ENCODE assay signal across 19 cellular contexts in genomic region chr22:32605576-32605975, GRCh38.
"Had no signal": no experiment of that assay in that cellular context is flagged by ENCODE, and none has a peak within 500 bp of the region (broad histone marks: within the 10 kb centered on the region; RNA-seq: fewer than 3 reads in every experiment).

No MANE protein-coding gene starts in this region.

- H3K4me1 ChIP-seq: right lobe of liver had no signal

- H3K27me3 ChIP-seq: cardiac muscle cell, right lobe of liver, upper lobe of left lung had no signal

- H3K36me3 Mint-ChIP-seq: activated naive CD8-positive, alpha-beta T cell treated with anti-CD3 and anti-CD28 coated beads, Interleukin-2, amount 10 ng/mL, durations not matched to agents 7 days and 5 days had no signal

- H3K36me3 ChIP-seq: cardiac muscle cell, left ventricle myocardium inferior, right lobe of liver, thoracic aorta, upper lobe of left lung had no signal

- H3K4me3 ChIP-seq: cardiac muscle cell, left ventricle myocardium inferior, right lobe of liver, thoracic aorta, upper lobe of left lung had no signal

- FAIRE-seq: small intestine had no signal

- H3K4me1 Mint-ChIP-seq: activated B cell treated with CpG ODN at 0.5 μM for 24 hours had no signal

- H3K9me3 Mint-ChIP-seq: activated B cell treated with CpG ODN at 0.5 μM for 24 hours; activated naive CD8-positive, alpha-beta T cell treated with anti-CD3 and anti-CD28 coated beads, Interleukin-2, amount 10 ng/mL, durations not matched to agents 7 days and 5 days; activated T-cell treated with anti-CD3 and anti-CD28 coated beads, Interleukin-2, amount 50 U/mL, for 4 hours; T-helper 1 cell treated with Interleukin-12 subunit alpha and Interleukin-12 subunit beta and Interleukin-4 antibody, amounts not matched to agents 30 μg/mL and 1 μg/mL, for 36 hours had no signal

- ATAC-seq: activated CD4-positive, alpha-beta T cell treated with anti-CD3 and anti-CD28 coated beads for 36 hours; activated T-cell treated with anti-CD3 and anti-CD28 coated beads, Interleukin-2, amount 50 U/mL, for 4 hours; right lobe of liver had no signal

- H3K27me3 Mint-ChIP-seq: activated B cell treated with CpG ODN at 0.5 μM for 24 hours; activated CD4-positive, alpha-beta T cell treated with anti-CD3 and anti-CD28 coated beads for 36 hours had no signal

- H3K9me3 ChIP-seq: left ventricle myocardium inferior, right lobe of liver, thoracic aorta, upper lobe of left lung had no signal

- H3K27ac Mint-ChIP-seq: activated B cell treated with CpG ODN at 0.5 μM for 24 hours; activated CD4-positive, alpha-beta T cell treated with anti-CD3 and anti-CD28 coated beads for 36 hours had no signal

- DNase-seq: activated B cell treated with CpG ODN at 0.5 μM for 24 hours; activated CD4-positive, alpha-beta T cell treated with anti-CD3 and anti-CD28 coated beads, Interleukin-2, amount 50 U/mL, for 4 hours; activated CD8-positive, alpha-beta memory T cell treated with anti-CD3 and anti-CD28 coated beads, Interleukin-2, amount 50 U/mL, for 48 hours; activated naive CD4-positive, alpha-beta T cell treated with Interleukin-2 at 50 U/mL for 16 hours; activated naive CD8-positive, alpha-beta T cell treated with anti-CD3 and anti-CD28 coated beads, Interleukin-2, amount 10 ng/mL, durations not matched to agents 7 days and 5 days; activated T-cell treated with anti-CD3 and anti-CD28 coated beads, Interleukin-2, amount 50 U/mL, for 4 hours; amniotic stem cell; foreskin fibroblast; left ventricle myocardium inferior; occipital lobe; right lobe of liver; small intestine; stimulated activated CD4-positive, alpha-beta T cell treated with anti-CD3 and anti-CD28 coated beads, Interleukin-4, amount 100 ng/mL, for 1 hour; stimulated activated naive CD4-positive, alpha-beta T cell; upper lobe of left lung had no signal

- H3K4me3 Mint-ChIP-seq: activated B cell treated with CpG ODN at 0.5 μM for 24 hours; activated CD4-positive, alpha-beta T cell treated with anti-CD3 and anti-CD28 coated beads for 36 hours; activated T-cell treated with anti-CD3 and anti-CD28 coated beads, Interleukin-2, amount 50 U/mL, for 4 hours; T-helper 1 cell treated with Interleukin-12 subunit alpha and Interleukin-12 subunit beta and Interleukin-4 antibody, amounts not matched to agents 30 μg/mL and 1 μg/mL, for 36 hours had no signal

- H3K27ac ChIP-seq: cardiac muscle cell, left ventricle myocardium inferior, right lobe of liver, thoracic aorta, upper lobe of left lung had no signal
